In the genomic region with DNA sequence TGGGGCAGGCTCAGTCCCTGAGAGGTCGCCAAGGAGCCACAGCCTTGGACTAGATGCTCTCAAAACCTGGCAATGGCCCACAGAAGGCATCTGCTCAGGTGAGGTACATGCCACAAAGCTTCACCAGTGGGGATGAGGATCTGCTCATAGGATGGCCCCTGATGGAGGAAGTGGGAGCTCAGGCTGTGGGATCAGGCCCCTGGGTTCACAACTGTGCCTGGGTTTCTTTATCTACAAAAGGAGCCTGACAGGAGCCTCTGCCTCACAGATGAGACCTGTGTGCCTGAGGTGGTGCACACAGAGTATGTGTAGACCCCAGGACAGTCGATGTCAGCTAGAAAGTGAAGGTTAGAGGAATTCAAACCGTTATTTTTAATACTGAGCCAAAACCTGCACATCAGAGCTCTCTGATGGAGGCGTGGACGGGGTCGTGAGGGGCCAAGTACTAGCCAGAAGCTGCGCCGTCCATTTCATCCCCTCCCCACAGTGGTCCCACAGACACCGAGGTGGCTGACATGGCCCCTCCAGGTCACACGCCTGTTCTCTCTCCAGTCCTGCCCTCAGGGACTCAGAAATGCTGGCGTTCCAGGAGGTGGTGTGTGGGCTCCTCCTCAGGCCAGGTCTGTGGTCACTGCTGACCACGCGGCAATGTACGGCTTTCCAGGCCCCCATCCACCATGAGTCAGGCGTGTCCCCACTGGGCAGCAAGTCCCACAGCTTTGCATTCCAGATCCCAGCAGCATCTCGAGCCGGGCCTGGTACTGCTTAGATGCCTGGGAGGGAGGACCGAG, we compare ENCODE assay signal across 13 cellular contexts. TPM values are rescaled to one million over a fixed set of nuclear protein-coding genes. Genes with fewer than 3 reads are reported as not detected.
DNase-seq lines count a peak whose midpoint lies in the region; ATAC-seq lines count a peak whose summit lies in the region.
"Had no signal": no experiment of that assay in that cellular context is flagged by ENCODE, and none has a peak within 500 bp of the region (broad histone marks: within the 10 kb centered on the region; RNA-seq: fewer than 3 reads in every experiment).

No MANE protein-coding gene starts in this region.

- peaks cover 52% of the 10 kb centered on the region for H3K4me1 Mint-ChIP-seq in activated naive CD4-positive, alpha-beta T cell treated with anti-CD3 and anti-CD28 coated beads, Interleukin-2, amount 10 ng/mL, durations not matched to agents 7 days and 5 days
- H3K4me1 Mint-ChIP-seq in activated naive CD4-positive, alpha-beta T cell treated with anti-CD3 and anti-CD28 coated beads for 36 hours (ENCODE audit: low read depth): peaks cover 28% of the 10 kb centered on the region
- peaks cover 48% of the 10 kb centered on the region for H3K4me1 Mint-ChIP-seq in stimulated activated effector memory CD8-positive, alpha-beta T cell treated with anti-CD3 and anti-CD28 coated beads, Interleukin-12 subunit alpha, Interleukin-12 subunit beta, amount 100 ng/mL, for 72 hours

- intact Hi-C loops in activated naive CD4-positive, alpha-beta T cell treated with anti-CD3 and anti-CD28 coated beads for 36 hours (cut with micrococcal nuclease): loop anchor here (2.0 kb wide), 1 partner anchor 99 kb away; the partner anchor contains the start of gene SLCO4A1
- intact Hi-C loops in Right ventricle myocardium superior (cut with DNase I): no loop called here

- no peaks in the 10 kb centered on the region for H3K9me3 Mint-ChIP-seq in activated naive CD4-positive, alpha-beta T cell treated with anti-CD3 and anti-CD28 coated beads, Interleukin-2, amount 10 ng/mL, durations not matched to agents 7 days and 5 days
- H3K9me3 Mint-ChIP-seq in activated naive CD4-positive, alpha-beta T cell treated with anti-CD3 and anti-CD28 coated beads for 36 hours: no peaks in the 10 kb centered on the region
- no peaks in the 10 kb centered on the region for H3K9me3 Mint-ChIP-seq in stimulated activated effector memory CD8-positive, alpha-beta T cell treated with anti-CD3 and anti-CD28 coated beads, Interleukin-12 subunit alpha, Interleukin-12 subunit beta, amount 100 ng/mL, for 72 hours

- CTCF ChIA-PET in activated naive CD4-positive, alpha-beta T cell treated with anti-CD3 and anti-CD28 coated beads, Interleukin-2, amount 10 ng/mL, durations not matched to agents 7 days and 5 days (lab: Charles Lee): interaction anchor here (1.3 to 1.7 kb wide), 3 partner anchors 49 to 242 kb away, joined by 3 to 6 read pairs (median 3); no protein-coding TSS in a partner anchor
- CTCF ChIA-PET in activated naive CD4-positive, alpha-beta T cell treated with anti-CD3 and anti-CD28 coated beads for 36 hours (lab: Charles Lee): interaction anchor here (0.8 to 1.5 kb wide), 2 partner anchors 19 to 50 kb away, joined by 3 read pairs; no protein-coding TSS in a partner anchor

- no peaks in the 10 kb centered on the region for H3K36me3 Mint-ChIP-seq in activated naive CD4-positive, alpha-beta T cell treated with anti-CD3 and anti-CD28 coated beads, Interleukin-2, amount 10 ng/mL, durations not matched to agents 7 days and 5 days
- no peaks in the 10 kb centered on the region for H3K36me3 Mint-ChIP-seq in activated naive CD4-positive, alpha-beta T cell treated with anti-CD3 and anti-CD28 coated beads for 36 hours (ENCODE audit: low read depth)
- H3K36me3 Mint-ChIP-seq in stimulated activated effector memory CD8-positive, alpha-beta T cell treated with anti-CD3 and anti-CD28 coated beads, Interleukin-12 subunit alpha, Interleukin-12 subunit beta, amount 100 ng/mL, for 72 hours: peaks cover 4% of the 10 kb centered on the region

- peaks cover 67% of the 10 kb centered on the region for H3K27me3 Mint-ChIP-seq in activated naive CD4-positive, alpha-beta T cell treated with anti-CD3 and anti-CD28 coated beads, Interleukin-2, amount 10 ng/mL, durations not matched to agents 7 days and 5 days
- peaks cover 3% of the 10 kb centered on the region for H3K27me3 Mint-ChIP-seq in activated naive CD4-positive, alpha-beta T cell treated with anti-CD3 and anti-CD28 coated beads for 36 hours (ENCODE audit: low read depth)

- ATAC-seq in Right ventricle myocardium superior (ENCODE audit: poor library complexity) (no peak), HG03039 (IDR thresholded peaks at IDR 0.05; ENCODE audit: unreplicated experiment) (no peak)
- ATAC-seq in stimulated activated effector memory CD8-positive, alpha-beta T cell treated with anti-CD3 and anti-CD28 coated beads, Interleukin-12 subunit alpha, Interleukin-12 subunit beta, amount 100 ng/mL, for 72 hours: no peak
- ATAC-seq: gastrocnemius medialis had no signal

- peak overlapping the region; percentile 96 for H3K27ac Mint-ChIP-seq in activated naive CD4-positive, alpha-beta T cell treated with anti-CD3 and anti-CD28 coated beads, Interleukin-2, amount 10 ng/mL, durations not matched to agents 7 days and 5 days
- H3K27ac Mint-ChIP-seq in activated naive CD4-positive, alpha-beta T cell treated with anti-CD3 and anti-CD28 coated beads for 36 hours: no peak overlapping the region
- H3K27ac Mint-ChIP-seq in stimulated activated effector memory CD8-positive, alpha-beta T cell treated with anti-CD3 and anti-CD28 coated beads, Interleukin-12 subunit alpha, Interleukin-12 subunit beta, amount 100 ng/mL, for 72 hours: no peak overlapping the region

- H3K4me3 Mint-ChIP-seq in activated naive CD4-positive, alpha-beta T cell treated with anti-CD3 and anti-CD28 coated beads, Interleukin-2, amount 10 ng/mL, durations not matched to agents 7 days and 5 days: no peak overlapping the region
- no peak overlapping the region for H3K4me3 Mint-ChIP-seq in activated naive CD4-positive, alpha-beta T cell treated with anti-CD3 and anti-CD28 coated beads for 36 hours
- H3K4me3 Mint-ChIP-seq in stimulated activated effector memory CD8-positive, alpha-beta T cell treated with anti-CD3 and anti-CD28 coated beads, Interleukin-12 subunit alpha, Interleukin-12 subunit beta, amount 100 ng/mL, for 72 hours: peak overlapping the region; percentile 88

- no peak for DNase-seq in activated naive CD4-positive, alpha-beta T cell treated with anti-CD3 and anti-CD28 coated beads, Interleukin-2, amount 10 ng/mL, durations not matched to agents 7 days and 5 days
- no peak for DNase-seq in activated naive CD4-positive, alpha-beta T cell treated with anti-CD3 and anti-CD28 coated beads for 36 hours
- DNase-seq in RPMI7951 (ENCODE audit: low read depth) (peak; percentile 94), Right ventricle myocardium superior (peak; percentile 17), NCI-H1105 treated with DMSO at 0.1 percent for 48 hours (lab: John Stamatoyannopoulos, UW) (no peak), substantia nigra (lab: John Stamatoyannopoulos, UW) (no peak)
- no peak for DNase-seq in stimulated activated effector memory CD8-positive, alpha-beta T cell treated with anti-CD3 and anti-CD28 coated beads, Interleukin-12 subunit alpha, Interleukin-12 subunit beta, amount 100 ng/mL, for 72 hours (ENCODE audit: low spot score in 2 of 2)
- DNase-seq: Calu3, gastrocnemius medialis, NCI-H1436, SHP77 treated with DMSO at 0.1 percent for 48 hours, stomach had no signal

- H3K27ac ChIP-seq in substantia nigra (ENCODE audit: low read depth, low read length, poor library complexity, severe bottlenecking): no peak overlapping the region
- H3K27ac ChIP-seq: gastrocnemius medialis had no signal

RNA-seq across cellular contexts. Expression of gene NTSR1, which starts 33.3 kb away (rescaled TPM):
- total RNA-seq in activated naive CD4-positive, alpha-beta T cell treated with anti-CD3 and anti-CD28 coated beads for 36 hours: not detected
- 15.0 and 19.7 TPM in 2 replicates for total RNA-seq in RPMI7951 (2014; rRNA removed; shearing (Covaris generic))
- total RNA-seq in Right ventricle myocardium superior: not detected
- total RNA-seq: Calu3 had no signal

RNA-seq across cellular contexts. Expression of gene MRGBP, which starts 54.4 kb away (rescaled TPM):
- total RNA-seq in activated naive CD4-positive, alpha-beta T cell treated with anti-CD3 and anti-CD28 coated beads for 36 hours: 1 to 10 TPM; 7.3 to 8.0 TPM
- total RNA-seq in RPMI7951 (2014; rRNA removed; shearing (Covaris generic)): 44.7 and 58.5 TPM in 2 replicates
- 10.2 TPM for total RNA-seq in Right ventricle myocardium superior

Comparison
In these comparisons a context has a peak if more than half of its experiments do, and no peak if none do; other contexts are left out.
1. DNase-seq: peak in RPMI7951 (single experiment) and Right ventricle myocardium superior (single experiment); none in activated naive CD4-positive, alpha-beta T cell treated with anti-CD3 and anti-CD28 coated beads, Interleukin-2, amount 10 ng/mL, durations not matched to agents 7 days and 5 days (single experiment), activated naive CD4-positive, alpha-beta T cell treated with anti-CD3 and anti-CD28 coated beads for 36 hours (single experiment), stimulated activated effector memory CD8-positive, alpha-beta T cell treated with anti-CD3 and anti-CD28 coated beads, Interleukin-12 subunit alpha, Interleukin-12 subunit beta, amount 100 ng/mL, for 72 hours (0 of 2), NCI-H1105 treated with DMSO at 0.1 percent for 48 hours (single experiment) and substantia nigra (0 of 49).
2. RNA of gene NTSR1, which starts 33.3 kb away (total RNA-seq): 15.0 to 19.7 TPM in RPMI7951; not detected in activated naive CD4-positive, alpha-beta T cell treated with anti-CD3 and anti-CD28 coated beads for 36 hours and not detected in Right ventricle myocardium superior (single experiment); every median in the first group is over 10 times any median in the second.